In the genomic region with DNA sequence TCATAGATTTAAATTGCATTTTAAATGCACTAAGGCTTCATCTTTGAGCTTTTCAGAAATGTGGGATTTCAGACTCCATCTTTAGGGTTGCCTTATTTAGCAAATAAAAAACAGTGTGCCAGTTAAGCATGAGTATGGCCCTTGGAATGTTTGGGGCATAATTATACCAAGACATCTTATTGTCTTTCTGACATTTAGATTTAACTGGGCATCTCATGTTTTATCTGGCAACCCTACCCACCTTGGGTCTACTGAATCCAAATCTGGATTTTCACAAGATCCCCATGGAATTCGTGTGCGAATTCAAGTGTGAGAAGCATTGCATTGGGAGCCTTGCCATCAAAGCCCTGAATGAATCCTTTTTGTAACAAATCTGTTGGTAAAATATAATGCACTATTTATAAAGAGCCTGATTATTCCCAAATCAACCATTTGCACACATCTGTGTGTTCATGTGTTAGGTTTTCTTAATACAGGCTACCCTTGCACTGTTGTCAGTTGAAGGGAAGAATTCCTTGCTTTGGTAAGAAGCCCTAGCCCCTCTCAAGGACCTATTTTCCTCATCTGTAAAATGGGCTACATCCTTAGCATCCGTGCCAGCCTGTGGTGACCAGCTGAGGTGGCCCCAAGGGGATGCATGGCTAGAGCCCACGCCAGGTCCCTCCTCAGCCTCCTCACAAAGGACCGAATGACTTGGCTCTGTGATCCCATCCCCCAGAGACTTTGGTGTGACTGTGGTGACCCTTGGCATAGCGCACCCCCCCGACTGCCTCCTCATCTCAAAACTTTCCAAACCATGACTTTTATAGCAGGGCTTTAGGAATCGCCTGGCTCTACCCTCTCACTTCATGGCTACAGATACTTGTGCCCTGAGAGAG, we compare ENCODE assay signal across 1 cellular context.
TF ChIP-seq lines count a peak whose summit lies in the region.

No MANE protein-coding gene starts in this region.

TF ChIP-seq in SK-N-SH, 30 proteins besides CTCF, POLR2A, EP300 and RAD21 (continued from another document):
- TF ChIP-seq, protein P1, sequence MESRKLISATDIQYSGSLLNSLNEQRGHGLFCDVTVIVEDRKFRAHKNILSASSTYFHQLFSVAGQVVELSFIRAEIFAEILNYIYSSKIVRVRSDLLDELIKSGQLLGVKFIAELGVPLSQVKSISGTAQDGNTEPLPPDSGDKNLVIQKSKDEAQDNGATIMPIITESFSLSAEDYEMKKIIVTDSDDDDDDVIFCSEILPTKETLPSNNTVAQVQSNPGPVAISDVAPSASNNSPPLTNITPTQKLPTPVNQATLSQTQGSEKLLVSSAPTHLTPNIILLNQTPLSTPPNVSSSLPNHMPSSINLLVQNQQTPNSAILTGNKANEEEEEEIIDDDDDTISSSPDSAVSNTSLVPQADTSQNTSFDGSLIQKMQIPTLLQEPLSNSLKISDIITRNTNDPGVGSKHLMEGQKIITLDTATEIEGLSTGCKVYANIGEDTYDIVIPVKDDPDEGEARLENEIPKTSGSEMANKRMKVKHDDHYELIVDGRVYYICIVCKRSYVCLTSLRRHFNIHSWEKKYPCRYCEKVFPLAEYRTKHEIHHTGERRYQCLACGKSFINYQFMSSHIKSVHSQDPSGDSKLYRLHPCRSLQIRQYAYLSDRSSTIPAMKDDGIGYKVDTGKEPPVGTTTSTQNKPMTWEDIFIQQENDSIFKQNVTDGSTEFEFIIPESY (IDR thresholded peaks at IDR 0.05; ENCODE audit: borderline replicate concordance, low read depth): no peak
- peak; percentile 13; the same call in 1 of the 2 replicates for TF ChIP-seq TEAD4 (IDR thresholded peaks at IDR 0.05; ENCODE audit: borderline replicate concordance, insufficient read depth)
- TF ChIP-seq TCF12 (IDR thresholded peaks at IDR 0.05): 0 out of 2 replicates have a peak, but pooled peaks have one; percentile 16
